Comparison of ENCODE assay signal across 21 cellular contexts in the genomic region with DNA sequence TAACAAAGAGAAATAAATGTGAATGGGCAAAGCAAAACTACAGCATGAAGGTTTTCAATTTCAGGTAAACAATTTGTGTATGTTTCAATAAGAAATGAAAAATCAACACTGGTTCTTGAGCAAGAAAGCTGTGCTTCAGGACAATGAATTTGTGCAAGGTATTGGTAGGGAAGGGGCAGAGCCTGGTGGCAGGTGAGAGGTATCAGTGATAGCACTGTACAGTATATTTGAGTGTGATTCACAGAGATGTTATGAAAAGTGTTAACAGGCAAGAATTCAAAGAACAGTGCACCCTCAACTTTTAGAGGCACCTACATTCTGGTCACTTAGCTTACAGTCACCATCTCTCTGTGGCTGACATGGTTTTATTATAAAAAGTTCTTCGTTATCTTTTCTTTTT.
"Had no signal": no experiment of that assay in that cellular context is flagged by ENCODE, and none has a peak within 500 bp of the region (broad histone marks: within the 10 kb centered on the region; RNA-seq: fewer than 3 reads in every experiment).

No MANE protein-coding gene starts in this region.

- H3K36me3 Mint-ChIP-seq: activated CD8-positive, alpha-beta memory T cell treated with anti-CD3 and anti-CD28 coated beads, Interleukin-2, amount 10 ng/mL, durations not matched to agents 7 days and 5 days; memory B cell; natural killer cell had no signal

- H3K9me3 ChIP-seq: neutrophil, suprapubic skin had no signal

- ATAC-seq: activated CD8-positive, alpha-beta memory T cell treated with anti-CD3 and anti-CD28 coated beads, Interleukin-2, amount 10 ng/mL, durations not matched to agents 7 days and 5 days; activated naive CD8-positive, alpha-beta T cell treated with anti-CD3 and anti-CD28 coated beads, Interleukin-2, amount 50 U/mL, for 24 hours; natural killer cell; stimulated activated naive CD8-positive, alpha-beta T cell treated with anti-CD3 and anti-CD28 coated beads, Interleukin-15, Interleukin-2, amounts not matched to agents 100 U/mL and 50 U/mL, for 24 hours had no signal

- H3K9me3 Mint-ChIP-seq: activated B cell treated with CpG ODN at 0.5 μM for 24 hours; activated CD4-positive, alpha-beta memory T cell treated with anti-CD3 and anti-CD28 coated beads, Interleukin-2, amount 10 ng/mL, durations not matched to agents 7 days and 5 days; activated naive CD8-positive, alpha-beta T cell treated with anti-CD3 and anti-CD28 coated beads, Interleukin-2, amount 50 U/mL, for 24 hours; endodermal cell; memory B cell; natural killer cell had no signal

- H3K36me3 ChIP-seq: brain microvascular endothelial cell, neutrophil, suprapubic skin had no signal

- H3K27me3 Mint-ChIP-seq: activated B cell treated with CpG ODN at 0.5 μM for 24 hours; activated CD4-positive, alpha-beta memory T cell treated with anti-CD3 and anti-CD28 coated beads, Interleukin-2, amount 10 ng/mL, durations not matched to agents 7 days and 5 days; activated CD8-positive, alpha-beta memory T cell treated with anti-CD3 and anti-CD28 coated beads, Interleukin-2, amount 10 ng/mL, durations not matched to agents 7 days and 5 days; activated naive CD8-positive, alpha-beta T cell treated with anti-CD3 and anti-CD28 coated beads, Interleukin-2, amount 50 U/mL, for 24 hours; memory B cell had no signal

- DNase-seq: activated B cell treated with CpG ODN at 0.5 μM for 24 hours; activated CD4-positive, alpha-beta memory T cell treated with anti-CD3 and anti-CD28 coated beads, Interleukin-2, amount 10 ng/mL, durations not matched to agents 7 days and 5 days; activated CD4-positive, alpha-beta T cell treated with anti-CD3 and anti-CD28 coated beads for 48 hours; activated CD8-positive, alpha-beta memory T cell treated with anti-CD3 and anti-CD28 coated beads, Interleukin-2, amount 10 ng/mL, durations not matched to agents 7 days and 5 days; activated naive CD4-positive, alpha-beta T cell treated with Interleukin-2 at 50 U/mL for 16 hours; activated naive CD8-positive, alpha-beta T cell treated with anti-CD3 and anti-CD28 coated beads, Interleukin-2, amount 50 U/mL, for 24 hours; anterior cingulate cortex; brain microvascular endothelial cell; central memory CD4-positive, alpha-beta T cell; endodermal cell; foreskin fibroblast; glutamatergic neuron; hypothalamus; natural killer cell; posterior cingulate gyrus; stimulated activated naive CD8-positive, alpha-beta T cell treated with anti-CD3 and anti-CD28 coated beads, Interleukin-15, Interleukin-2, amounts not matched to agents 100 U/mL and 50 U/mL, for 24 hours had no signal

- H3K4me3 ChIP-seq: SK-N-MC, suprapubic skin had no signal

- H3K27me3 ChIP-seq: brain microvascular endothelial cell, suprapubic skin had no signal

- H3K4me3 Mint-ChIP-seq: activated B cell treated with CpG ODN at 0.5 μM for 24 hours; activated CD4-positive, alpha-beta memory T cell treated with anti-CD3 and anti-CD28 coated beads, Interleukin-2, amount 10 ng/mL, durations not matched to agents 7 days and 5 days; activated CD8-positive, alpha-beta memory T cell treated with anti-CD3 and anti-CD28 coated beads, Interleukin-2, amount 10 ng/mL, durations not matched to agents 7 days and 5 days; activated naive CD8-positive, alpha-beta T cell treated with anti-CD3 and anti-CD28 coated beads, Interleukin-2, amount 50 U/mL, for 24 hours; endodermal cell; memory B cell; natural killer cell had no signal

- H3K27ac ChIP-seq: brain microvascular endothelial cell, epithelial cell of prostate, neutrophil, SK-N-MC had no signal

- H3K27ac Mint-ChIP-seq: activated B cell treated with CpG ODN at 0.5 μM for 24 hours; activated CD4-positive, alpha-beta memory T cell treated with anti-CD3 and anti-CD28 coated beads, Interleukin-2, amount 10 ng/mL, durations not matched to agents 7 days and 5 days; activated CD8-positive, alpha-beta memory T cell treated with anti-CD3 and anti-CD28 coated beads, Interleukin-2, amount 10 ng/mL, durations not matched to agents 7 days and 5 days; activated naive CD8-positive, alpha-beta T cell treated with anti-CD3 and anti-CD28 coated beads, Interleukin-2, amount 50 U/mL, for 24 hours; endodermal cell; memory B cell; natural killer cell had no signal

- H3K4me1 Mint-ChIP-seq: activated B cell treated with CpG ODN at 0.5 μM for 24 hours; activated CD4-positive, alpha-beta memory T cell treated with anti-CD3 and anti-CD28 coated beads, Interleukin-2, amount 10 ng/mL, durations not matched to agents 7 days and 5 days; activated CD8-positive, alpha-beta memory T cell treated with anti-CD3 and anti-CD28 coated beads, Interleukin-2, amount 10 ng/mL, durations not matched to agents 7 days and 5 days; memory B cell; natural killer cell had no signal
